In the genomic region with DNA sequence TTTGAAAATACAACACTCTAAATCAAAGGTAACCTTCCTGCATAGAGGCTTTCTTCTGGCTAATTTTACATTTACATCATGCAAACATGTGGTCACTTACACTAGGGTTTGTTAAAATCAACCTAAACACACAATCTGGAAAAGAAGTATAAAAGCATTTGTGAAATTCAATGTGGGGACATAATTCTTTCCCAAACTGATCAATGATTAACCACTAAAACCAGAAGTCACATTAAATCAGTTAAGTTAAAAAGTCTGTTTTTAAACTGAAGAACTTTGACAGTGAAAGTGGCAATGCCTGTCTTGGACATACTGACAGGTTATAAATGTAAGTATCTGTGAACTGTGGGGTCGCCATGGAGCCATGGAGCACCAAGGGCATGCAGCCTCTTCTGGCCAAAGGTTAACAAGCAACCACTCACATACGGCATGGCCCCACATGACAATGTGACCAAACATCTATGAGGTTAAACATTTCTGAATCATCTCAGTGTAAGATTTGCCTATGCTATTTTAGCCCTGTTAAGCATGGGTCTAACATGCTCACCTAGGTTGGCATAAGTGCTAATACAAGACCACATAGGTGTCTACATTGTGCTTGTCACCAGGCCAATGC, we compare ENCODE assay signal across 1 cellular context.
TF ChIP-seq lines count a peak whose summit lies in the region.

No MANE protein-coding gene starts in this region.

TF ChIP-seq in HepG2, 621 proteins besides CTCF, POLR2A, EP300 and RAD21 (continued from another document and continues in another):
- TF ChIP-seq, protein P1, sequence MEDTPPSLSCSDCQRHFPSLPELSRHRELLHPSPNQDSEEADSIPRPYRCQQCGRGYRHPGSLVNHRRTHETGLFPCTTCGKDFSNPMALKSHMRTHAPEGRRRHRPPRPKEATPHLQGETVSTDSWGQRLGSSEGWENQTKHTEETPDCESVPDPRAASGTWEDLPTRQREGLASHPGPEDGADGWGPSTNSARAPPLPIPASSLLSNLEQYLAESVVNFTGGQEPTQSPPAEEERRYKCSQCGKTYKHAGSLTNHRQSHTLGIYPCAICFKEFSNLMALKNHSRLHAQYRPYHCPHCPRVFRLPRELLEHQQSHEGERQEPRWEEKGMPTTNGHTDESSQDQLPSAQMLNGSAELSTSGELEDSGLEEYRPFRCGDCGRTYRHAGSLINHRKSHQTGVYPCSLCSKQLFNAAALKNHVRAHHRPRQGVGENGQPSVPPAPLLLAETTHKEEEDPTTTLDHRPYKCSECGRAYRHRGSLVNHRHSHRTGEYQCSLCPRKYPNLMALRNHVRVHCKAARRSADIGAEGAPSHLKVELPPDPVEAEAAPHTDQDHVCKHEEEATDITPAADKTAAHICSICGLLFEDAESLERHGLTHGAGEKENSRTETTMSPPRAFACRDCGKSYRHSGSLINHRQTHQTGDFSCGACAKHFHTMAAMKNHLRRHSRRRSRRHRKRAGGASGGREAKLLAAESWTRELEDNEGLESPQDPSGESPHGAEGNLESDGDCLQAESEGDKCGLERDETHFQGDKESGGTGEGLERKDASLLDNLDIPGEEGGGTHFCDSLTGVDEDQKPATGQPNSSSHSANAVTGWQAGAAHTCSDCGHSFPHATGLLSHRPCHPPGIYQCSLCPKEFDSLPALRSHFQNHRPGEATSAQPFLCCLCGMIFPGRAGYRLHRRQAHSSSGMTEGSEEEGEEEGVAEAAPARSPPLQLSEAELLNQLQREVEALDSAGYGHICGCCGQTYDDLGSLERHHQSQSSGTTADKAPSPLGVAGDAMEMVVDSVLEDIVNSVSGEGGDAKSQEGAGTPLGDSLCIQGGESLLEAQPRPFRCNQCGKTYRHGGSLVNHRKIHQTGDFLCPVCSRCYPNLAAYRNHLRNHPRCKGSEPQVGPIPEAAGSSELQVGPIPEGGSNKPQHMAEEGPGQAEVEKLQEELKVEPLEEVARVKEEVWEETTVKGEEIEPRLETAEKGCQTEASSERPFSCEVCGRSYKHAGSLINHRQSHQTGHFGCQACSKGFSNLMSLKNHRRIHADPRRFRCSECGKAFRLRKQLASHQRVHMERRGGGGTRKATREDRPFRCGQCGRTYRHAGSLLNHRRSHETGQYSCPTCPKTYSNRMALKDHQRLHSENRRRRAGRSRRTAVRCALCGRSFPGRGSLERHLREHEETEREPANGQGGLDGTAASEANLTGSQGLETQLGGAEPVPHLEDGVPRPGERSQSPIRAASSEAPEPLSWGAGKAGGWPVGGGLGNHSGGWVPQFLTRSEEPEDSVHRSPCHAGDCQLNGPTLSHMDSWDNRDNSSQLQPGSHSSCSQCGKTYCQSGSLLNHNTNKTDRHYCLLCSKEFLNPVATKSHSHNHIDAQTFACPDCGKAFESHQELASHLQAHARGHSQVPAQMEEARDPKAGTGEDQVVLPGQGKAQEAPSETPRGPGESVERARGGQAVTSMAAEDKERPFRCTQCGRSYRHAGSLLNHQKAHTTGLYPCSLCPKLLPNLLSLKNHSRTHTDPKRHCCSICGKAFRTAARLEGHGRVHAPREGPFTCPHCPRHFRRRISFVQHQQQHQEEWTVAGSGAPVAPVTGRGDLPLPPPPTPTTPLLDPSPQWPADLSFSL (CRISPR knock-in tag; IDR thresholded peaks at IDR 0.05), result no peak
- no peak for TF ChIP-seq MTA3 (CRISPR knock-in tag; IDR thresholded peaks at IDR 0.05)
- no peak for TF ChIP-seq RAD51 (IDR thresholded peaks at IDR 0.05; ENCODE audit: borderline replicate concordance)
- no peak for TF ChIP-seq ASH2L (IDR thresholded peaks at IDR 0.05; ENCODE audit: insufficient read length, low read depth, low read length)
- no peak for TF ChIP-seq GPN1 (CRISPR knock-in tag; IDR thresholded peaks at IDR 0.05; ENCODE audit: borderline replicate concordance)
- TF ChIP-seq, protein P2, sequence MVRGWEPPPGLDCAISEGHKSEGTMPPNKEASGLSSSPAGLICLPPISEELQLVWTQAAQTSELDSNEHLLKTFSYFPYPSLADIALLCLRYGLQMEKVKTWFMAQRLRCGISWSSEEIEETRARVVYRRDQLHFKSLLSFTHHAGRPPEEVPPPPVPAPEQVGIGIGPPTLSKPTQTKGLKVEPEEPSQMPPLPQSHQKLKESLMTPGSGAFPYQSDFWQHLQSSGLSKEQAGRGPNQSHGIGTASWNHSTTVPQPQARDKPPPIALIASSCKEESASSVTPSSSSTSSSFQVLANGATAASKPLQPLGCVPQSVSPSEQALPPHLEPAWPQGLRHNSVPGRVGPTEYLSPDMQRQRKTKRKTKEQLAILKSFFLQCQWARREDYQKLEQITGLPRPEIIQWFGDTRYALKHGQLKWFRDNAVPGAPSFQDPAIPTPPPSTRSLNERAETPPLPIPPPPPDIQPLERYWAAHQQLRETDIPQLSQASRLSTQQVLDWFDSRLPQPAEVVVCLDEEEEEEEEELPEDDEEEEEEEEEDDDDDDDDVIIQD (CRISPR knock-in tag; IDR thresholded peaks at IDR 0.05; ENCODE audit: low read depth), result peak; percentile 90; the same call in 1 of the 2 replicates
- TF ChIP-seq ZNF83 (CRISPR knock-in tag; IDR thresholded peaks at IDR 0.05; ENCODE audit: borderline replicate concordance), result no peak
- TF ChIP-seq, protein P3, sequence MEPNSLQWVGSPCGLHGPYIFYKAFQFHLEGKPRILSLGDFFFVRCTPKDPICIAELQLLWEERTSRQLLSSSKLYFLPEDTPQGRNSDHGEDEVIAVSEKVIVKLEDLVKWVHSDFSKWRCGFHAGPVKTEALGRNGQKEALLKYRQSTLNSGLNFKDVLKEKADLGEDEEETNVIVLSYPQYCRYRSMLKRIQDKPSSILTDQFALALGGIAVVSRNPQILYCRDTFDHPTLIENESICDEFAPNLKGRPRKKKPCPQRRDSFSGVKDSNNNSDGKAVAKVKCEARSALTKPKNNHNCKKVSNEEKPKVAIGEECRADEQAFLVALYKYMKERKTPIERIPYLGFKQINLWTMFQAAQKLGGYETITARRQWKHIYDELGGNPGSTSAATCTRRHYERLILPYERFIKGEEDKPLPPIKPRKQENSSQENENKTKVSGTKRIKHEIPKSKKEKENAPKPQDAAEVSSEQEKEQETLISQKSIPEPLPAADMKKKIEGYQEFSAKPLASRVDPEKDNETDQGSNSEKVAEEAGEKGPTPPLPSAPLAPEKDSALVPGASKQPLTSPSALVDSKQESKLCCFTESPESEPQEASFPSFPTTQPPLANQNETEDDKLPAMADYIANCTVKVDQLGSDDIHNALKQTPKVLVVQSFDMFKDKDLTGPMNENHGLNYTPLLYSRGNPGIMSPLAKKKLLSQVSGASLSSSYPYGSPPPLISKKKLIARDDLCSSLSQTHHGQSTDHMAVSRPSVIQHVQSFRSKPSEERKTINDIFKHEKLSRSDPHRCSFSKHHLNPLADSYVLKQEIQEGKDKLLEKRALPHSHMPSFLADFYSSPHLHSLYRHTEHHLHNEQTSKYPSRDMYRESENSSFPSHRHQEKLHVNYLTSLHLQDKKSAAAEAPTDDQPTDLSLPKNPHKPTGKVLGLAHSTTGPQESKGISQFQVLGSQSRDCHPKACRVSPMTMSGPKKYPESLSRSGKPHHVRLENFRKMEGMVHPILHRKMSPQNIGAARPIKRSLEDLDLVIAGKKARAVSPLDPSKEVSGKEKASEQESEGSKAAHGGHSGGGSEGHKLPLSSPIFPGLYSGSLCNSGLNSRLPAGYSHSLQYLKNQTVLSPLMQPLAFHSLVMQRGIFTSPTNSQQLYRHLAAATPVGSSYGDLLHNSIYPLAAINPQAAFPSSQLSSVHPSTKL (CRISPR knock-in tag; IDR thresholded peaks at IDR 0.05), result peak; percentile 52
- TF ChIP-seq, protein P4, sequence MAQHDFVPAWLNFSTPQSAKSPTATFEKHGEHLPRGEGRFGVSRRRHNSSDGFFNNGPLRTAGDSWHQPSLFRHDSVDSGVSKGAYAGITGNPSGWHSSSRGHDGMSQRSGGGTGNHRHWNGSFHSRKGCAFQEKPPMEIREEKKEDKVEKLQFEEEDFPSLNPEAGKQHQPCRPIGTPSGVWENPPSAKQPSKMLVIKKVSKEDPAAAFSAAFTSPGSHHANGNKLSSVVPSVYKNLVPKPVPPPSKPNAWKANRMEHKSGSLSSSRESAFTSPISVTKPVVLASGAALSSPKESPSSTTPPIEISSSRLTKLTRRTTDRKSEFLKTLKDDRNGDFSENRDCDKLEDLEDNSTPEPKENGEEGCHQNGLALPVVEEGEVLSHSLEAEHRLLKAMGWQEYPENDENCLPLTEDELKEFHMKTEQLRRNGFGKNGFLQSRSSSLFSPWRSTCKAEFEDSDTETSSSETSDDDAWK (CRISPR knock-in tag; IDR thresholded peaks at IDR 0.05), result no peak
- 0 out of 2 replicates have a peak, but pooled peaks have one; percentile 23 for TF ChIP-seq ARNTL (CRISPR knock-in tag; IDR thresholded peaks at IDR 0.05)
- TF ChIP-seq, protein P5, sequence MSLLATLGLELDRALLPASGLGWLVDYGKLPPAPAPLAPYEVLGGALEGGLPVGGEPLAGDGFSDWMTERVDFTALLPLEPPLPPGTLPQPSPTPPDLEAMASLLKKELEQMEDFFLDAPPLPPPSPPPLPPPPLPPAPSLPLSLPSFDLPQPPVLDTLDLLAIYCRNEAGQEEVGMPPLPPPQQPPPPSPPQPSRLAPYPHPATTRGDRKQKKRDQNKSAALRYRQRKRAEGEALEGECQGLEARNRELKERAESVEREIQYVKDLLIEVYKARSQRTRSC (CRISPR knock-in tag; IDR thresholded peaks at IDR 0.05; ENCODE audit: low read depth), result no peak
- no peak for TF ChIP-seq KDM2A (CRISPR knock-in tag; IDR thresholded peaks at IDR 0.05; ENCODE audit: borderline replicate concordance, low read depth)
- peak; percentile 12; the same call in 1 of the 2 replicates for TF ChIP-seq ZNF331 (CRISPR knock-in tag; IDR thresholded peaks at IDR 0.05)
- TF ChIP-seq ZSCAN31 (CRISPR knock-in tag; IDR thresholded peaks at IDR 0.05; ENCODE audit: low read depth), result no peak
- TF ChIP-seq SP140L (CRISPR knock-in tag; IDR thresholded peaks at IDR 0.05; ENCODE audit: borderline replicate concordance), result no peak
- TF ChIP-seq MEF2D (CRISPR knock-in tag; IDR thresholded peaks at IDR 0.05), result no peak
- TF ChIP-seq CENPX (CRISPR knock-in tag; IDR thresholded peaks at IDR 0.05), result no peak
- no peak for TF ChIP-seq SIN3B (IDR thresholded peaks at IDR 0.05; ENCODE audit: low read length)
- TF ChIP-seq ZSCAN9 (CRISPR knock-in tag; IDR thresholded peaks at IDR 0.05; ENCODE audit: borderline replicate concordance), result no peak
- no peak for TF ChIP-seq SOX6 (IDR thresholded peaks at IDR 0.05)
- TF ChIP-seq SOX6 (CRISPR knock-in tag; IDR thresholded peaks at IDR 0.05), result peak; percentile 54
- no peak for TF ChIP-seq JDP2 (CRISPR knock-in tag; IDR thresholded peaks at IDR 0.05; ENCODE audit: borderline replicate concordance)
- TF ChIP-seq ZNF703 (CRISPR knock-in tag; IDR thresholded peaks at IDR 0.05; ENCODE audit: borderline replicate concordance), result no peak
- no peak for TF ChIP-seq PAX8 (CRISPR knock-in tag; IDR thresholded peaks at IDR 0.05; ENCODE audit: borderline replicate concordance)
- TF ChIP-seq ZNF605 (CRISPR knock-in tag; IDR thresholded peaks at IDR 0.05), result no peak
- TF ChIP-seq ZSCAN12 (CRISPR knock-in tag; IDR thresholded peaks at IDR 0.05), result no peak
- TF ChIP-seq RBAK (CRISPR knock-in tag; IDR thresholded peaks at IDR 0.05), result no peak
- TF ChIP-seq ZFP82 (CRISPR knock-in tag; IDR thresholded peaks at IDR 0.05; ENCODE audit: borderline replicate concordance), result no peak
- TF ChIP-seq NFIB (CRISPR knock-in tag; IDR thresholded peaks at IDR 0.05; ENCODE audit: borderline replicate concordance), result no peak
- TF ChIP-seq SOX13 (IDR thresholded peaks at IDR 0.05), result no peak
- TF ChIP-seq SOX13 (CRISPR knock-in tag; conservative IDR thresholded peaks at IDR 0.05 in 1 of 2, IDR thresholded peaks at IDR 0.05 in 1 of 2), result peak in 1 of 2 experiments; percentile 22; a peak in 1 of 4 replicates
- TF ChIP-seq REXO4 (CRISPR knock-in tag; IDR thresholded peaks at IDR 0.05; ENCODE audit: borderline replicate concordance), result no peak
- peak; percentile 98 for TF ChIP-seq ZNF644 (CRISPR knock-in tag; IDR thresholded peaks at IDR 0.05; ENCODE audit: low read depth)
- no peak for TF ChIP-seq ZNF776 (CRISPR knock-in tag; IDR thresholded peaks at IDR 0.05)
- no peak for TF ChIP-seq SRSF4 (IDR thresholded peaks at IDR 0.05; ENCODE audit: low read depth, low read length, poor library complexity, severe bottlenecking)
- TF ChIP-seq, protein P6, sequence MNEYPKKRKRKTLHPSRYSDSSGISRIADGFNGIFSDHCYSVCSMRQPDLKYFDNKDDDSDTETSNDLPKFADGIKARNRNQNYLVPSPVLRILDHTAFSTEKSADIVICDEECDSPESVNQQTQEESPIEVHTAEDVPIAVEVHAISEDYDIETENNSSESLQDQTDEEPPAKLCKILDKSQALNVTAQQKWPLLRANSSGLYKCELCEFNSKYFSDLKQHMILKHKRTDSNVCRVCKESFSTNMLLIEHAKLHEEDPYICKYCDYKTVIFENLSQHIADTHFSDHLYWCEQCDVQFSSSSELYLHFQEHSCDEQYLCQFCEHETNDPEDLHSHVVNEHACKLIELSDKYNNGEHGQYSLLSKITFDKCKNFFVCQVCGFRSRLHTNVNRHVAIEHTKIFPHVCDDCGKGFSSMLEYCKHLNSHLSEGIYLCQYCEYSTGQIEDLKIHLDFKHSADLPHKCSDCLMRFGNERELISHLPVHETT (CRISPR knock-in tag; conservative IDR thresholded peaks at IDR 0.05), result no peak
- TF ChIP-seq, protein P7, sequence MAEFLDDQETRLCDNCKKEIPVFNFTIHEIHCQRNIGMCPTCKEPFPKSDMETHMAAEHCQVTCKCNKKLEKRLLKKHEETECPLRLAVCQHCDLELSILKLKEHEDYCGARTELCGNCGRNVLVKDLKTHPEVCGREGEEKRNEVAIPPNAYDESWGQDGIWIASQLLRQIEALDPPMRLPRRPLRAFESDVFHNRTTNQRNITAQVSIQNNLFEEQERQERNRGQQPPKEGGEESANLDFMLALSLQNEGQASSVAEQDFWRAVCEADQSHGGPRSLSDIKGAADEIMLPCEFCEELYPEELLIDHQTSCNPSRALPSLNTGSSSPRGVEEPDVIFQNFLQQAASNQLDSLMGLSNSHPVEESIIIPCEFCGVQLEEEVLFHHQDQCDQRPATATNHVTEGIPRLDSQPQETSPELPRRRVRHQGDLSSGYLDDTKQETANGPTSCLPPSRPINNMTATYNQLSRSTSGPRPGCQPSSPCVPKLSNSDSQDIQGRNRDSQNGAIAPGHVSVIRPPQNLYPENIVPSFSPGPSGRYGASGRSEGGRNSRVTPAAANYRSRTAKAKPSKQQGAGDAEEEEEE (CRISPR knock-in tag; IDR thresholded peaks at IDR 0.05; ENCODE audit: borderline replicate concordance), result no peak
- no peak for TF ChIP-seq ZC3H4 (CRISPR knock-in tag; IDR thresholded peaks at IDR 0.05; ENCODE audit: borderline replicate concordance)
- no peak for TF ChIP-seq GTF3A (CRISPR knock-in tag; conservative IDR thresholded peaks at IDR 0.05)
- TF ChIP-seq, protein P8, sequence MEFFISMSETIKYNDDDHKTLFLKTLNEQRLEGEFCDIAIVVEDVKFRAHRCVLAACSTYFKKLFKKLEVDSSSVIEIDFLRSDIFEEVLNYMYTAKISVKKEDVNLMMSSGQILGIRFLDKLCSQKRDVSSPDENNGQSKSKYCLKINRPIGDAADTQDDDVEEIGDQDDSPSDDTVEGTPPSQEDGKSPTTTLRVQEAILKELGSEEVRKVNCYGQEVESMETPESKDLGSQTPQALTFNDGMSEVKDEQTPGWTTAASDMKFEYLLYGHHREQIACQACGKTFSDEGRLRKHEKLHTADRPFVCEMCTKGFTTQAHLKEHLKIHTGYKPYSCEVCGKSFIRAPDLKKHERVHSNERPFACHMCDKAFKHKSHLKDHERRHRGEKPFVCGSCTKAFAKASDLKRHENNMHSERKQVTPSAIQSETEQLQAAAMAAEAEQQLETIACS (CRISPR knock-in tag; IDR thresholded peaks at IDR 0.05), result no peak
- no peak for TF ChIP-seq ESRRA (CRISPR knock-in tag; IDR thresholded peaks at IDR 0.05; ENCODE audit: low read depth)
